In genomic region chr14:73569185-73569957, GRCh38 we compare ENCODE assay signal across 8 cellular contexts. TPM values are rescaled to one million over a fixed set of nuclear protein-coding genes. Genes with fewer than 3 reads are reported as not detected.
A peak's percentile ranks its signal among the peaks of the same experiment; 100 is the strongest.
DNase-seq lines count a peak whose midpoint lies in the region; ATAC-seq and TF ChIP-seq lines count a peak whose summit lies in the region.
"Not testable (repeated sequence)": the region's sequence is repeated elsewhere in the genome, so short reads cannot be mapped to it uniquely, and the experiment has no call there.

Gene ACOT2, plus strand, starts transcription at chr14:73569213. Its CDS starts 28 bp downstream, at chr14:73569241.

- H3F3A ChIP-seq in PC-9 (ENCODE audit: insufficient read depth, low read depth) = peaks cover 27% of the 10 kb centered on the region; the same call in 1 of the 2 replicates

- H3K4me3 Mint-ChIP-seq in Caco-2 (ENCODE audit: unreplicated experiment) (peak within 1 kb of the TSS; percentile 95), IgD-negative memory B cell (peak within 1 kb of the TSS; percentile 86 to 98 (median 96))
- peak within 1 kb of the TSS; percentile 95 for H3K4me3 Mint-ChIP-seq in activated T-cell treated with anti-CD3 and anti-CD28 coated beads, Interleukin-2, amount 50 U/mL, for 4 hours

- not testable (repeated sequence) for H3K9me3 ChIP-seq in Caco-2; PC-9 (ENCODE audit: insufficient read depth, low read depth); mucosa of descending colon

- not testable (repeated sequence) for H3K9me2 ChIP-seq in PC-9 (ENCODE audit: insufficient read depth)

- peak; percentile 57 for ATAC-seq in GM21390 (IDR thresholded peaks at IDR 0.05; ENCODE audit: unreplicated experiment)
- ATAC-seq in activated T-cell treated with anti-CD3 and anti-CD28 coated beads, Interleukin-2, amount 50 U/mL, for 4 hours = peak; percentile 85 to 86
- peak; percentile 90 for ATAC-seq in mucosa of descending colon

- DNase-seq in Caco-2 = peak; percentile 89 to 90
- peak; percentile 72 to 74 for DNase-seq in PC-9
- DNase-seq in activated T-cell treated with anti-CD3 and anti-CD28 coated beads, Interleukin-2, amount 50 U/mL, for 4 hours = peak; percentile 85
- peak; percentile 72 to 85 for DNase-seq in erythroblast (lab: John Stamatoyannopoulos, UW)
- peak; percentile 79 to 85 (median 85) for DNase-seq in mucosa of descending colon
- DNase-seq in stimulated activated CD8-positive, alpha-beta memory T cell treated with anti-CD3 and anti-CD28 coated beads, Interleukin-2, amount 100 ng/mL, for 1 hour (ENCODE audit: low read depth in 2 of 2) = peak; percentile 51 to 70

- H3K4me1 Mint-ChIP-seq in Caco-2 (ENCODE audit: low read depth, unreplicated experiment) = not testable (repeated sequence)
- peaks cover 25 to 30% (median 28%) of the 10 kb centered on the region in 3 donors for H3K4me1 Mint-ChIP-seq in IgD-negative memory B cell
- peaks cover 53% of the 10 kb centered on the region for H3K4me1 Mint-ChIP-seq in activated T-cell treated with anti-CD3 and anti-CD28 coated beads, Interleukin-2, amount 50 U/mL, for 4 hours (ENCODE audit: low read depth)

- H3K36me3 Mint-ChIP-seq in Caco-2 (ENCODE audit: insufficient read depth, unreplicated experiment) (peaks cover 37% of the 10 kb centered on the region), IgD-negative memory B cell (peaks cover 10% of the 10 kb centered on the region)
- peaks cover 23% of the 10 kb centered on the region for H3K36me3 Mint-ChIP-seq in activated T-cell treated with anti-CD3 and anti-CD28 coated beads, Interleukin-2, amount 50 U/mL, for 4 hours (ENCODE audit: insufficient read depth)

- intact Hi-C loops in Caco-2 (cut with micrococcal nuclease; ENCODE audit: unreplicated experiment) = loop anchor here (2.0 kb wide), 3 partner anchors 33 to 79 kb away; partner anchors contain the start of genes ACOT1 and RIOX1
- intact Hi-C loops in PC-9 (cut with micrococcal nuclease; ENCODE audit: unreplicated experiment) = loop anchor here (2.0 kb wide), 1 partner anchor 63 kb away; no protein-coding TSS in a partner anchor
- intact Hi-C loops in mucosa of descending colon (cut with DNase I, micrococcal nuclease) = not testable (repeated sequence)

- H3K4me3 ChIP-seq in Caco-2 (ENCODE audit: low read depth, low read length) (peak within 1 kb of the TSS; percentile 47), PC-9 (peak within 1 kb of the TSS; percentile 65), mucosa of descending colon (peak within 1 kb of the TSS; percentile 36)

- CTCF ChIA-PET in Caco-2 (lab: Charles Lee) (interaction anchor here (0.7 to 1.9 kb wide), 9 partner anchors 14 to 271 kb away, joined by 3 to 12 read pairs (median 7); partner anchors contain the start of genes ACOT1 and ACOT6), PC-9 (lab: Charles Lee) (interaction anchor here (0.6 to 1.6 kb wide), 6 partner anchors 43 to 644 kb away, joined by 3 to 8 read pairs (median 3); no protein-coding TSS in a partner anchor)

- not testable (repeated sequence) for TF ChIP-seq CTCF in Caco-2 (IDR thresholded peaks at IDR 0.05; ENCODE audit: insufficient read depth in 1 of 2, low read depth in 1 of 2, low read length in 1 of 2, severe bottlenecking in 1 of 2, unreplicated experiment in 1 of 2); PC-9 (conservative IDR thresholded peaks at IDR 0.05); mucosa of descending colon (IDR thresholded peaks at IDR 0.05)

- peak within 1 kb of the TSS; percentile 92 for H2AFZ ChIP-seq in PC-9

- H3K27ac Mint-ChIP-seq in Caco-2 (ENCODE audit: unreplicated experiment) (peak within 1 kb of the TSS; percentile 95), IgD-negative memory B cell (peak within 1 kb of the TSS; percentile 55 to 99 (median 95))

- H4K20me1 ChIP-seq in PC-9 (ENCODE audit: insufficient read depth) = not testable (repeated sequence)

- not testable (repeated sequence) for H3K27me3 ChIP-seq in Caco-2 (replicated peaks; ENCODE audit: control insufficient read depth, insufficient read depth, low read length); PC-9 (ENCODE audit: insufficient read depth, low read depth)

- not testable (repeated sequence) for H3K9me3 Mint-ChIP-seq in Caco-2 (ENCODE audit: unreplicated experiment); IgD-negative memory B cell; activated T-cell treated with anti-CD3 and anti-CD28 coated beads, Interleukin-2, amount 50 U/mL, for 4 hours

- H3K79me2 ChIP-seq in PC-9 (ENCODE audit: low read depth) = peaks cover 28% of the 10 kb centered on the region

- POLR2A ChIA-PET in Caco-2 (lab: Charles Lee) = interaction anchor here (0.5 to 1.6 kb wide), 12 partner anchors 31 to 501 kb away, joined by 3 to 7 read pairs (median 4); partner anchors contain the start of genes ACOT1, ACOT6, PNMA1 and RIOX1
- POLR2A ChIA-PET in PC-9 (lab: Charles Lee; ENCODE audit: unreplicated experiment) = interaction anchor here (0.6 to 1.1 kb wide), 7 partner anchors 33 to 379 kb away, joined by 3 to 22 read pairs (median 6); partner anchors contain the start of gene PTGR2

- H3K4me2 ChIP-seq in PC-9 = peak within 1 kb of the TSS; percentile 91

- H3K4me1 ChIP-seq in Caco-2 = peaks cover 11% of the 10 kb centered on the region
- peaks cover 29% of the 10 kb centered on the region for H3K4me1 ChIP-seq in PC-9 (replicated peaks; ENCODE audit: insufficient read depth)
- peaks cover 18% of the 10 kb centered on the region for H3K4me1 ChIP-seq in mucosa of descending colon (ENCODE audit: low read depth)

- H3K36me3 ChIP-seq in Caco-2 (ENCODE audit: control insufficient read depth, insufficient read depth, low read length); PC-9 (ENCODE audit: low read depth); mucosa of descending colon (ENCODE audit: low read depth): not testable (repeated sequence)

- not testable (repeated sequence) for H3K27me3 Mint-ChIP-seq in Caco-2 (ENCODE audit: insufficient read depth, unreplicated experiment); IgD-negative memory B cell; activated T-cell treated with anti-CD3 and anti-CD28 coated beads, Interleukin-2, amount 50 U/mL, for 4 hours (ENCODE audit: low read depth)

- TF ChIP-seq POLR2A in erythroblast (IDR thresholded peaks at IDR 0.05; ENCODE audit: low read length) = peak; percentile 82

- BruUV-seq in Caco-2 (replicated peaks; lab: Mats Ljungman, UMichigan) (TSS peak; percentile 60), PC-9 (replicated peaks; lab: Mats Ljungman, UMichigan) (TSS peak; percentile 65)

- peak within 1 kb of the TSS; percentile 60 for H3K27ac ChIP-seq in PC-9

RNA-seq across cellular contexts. Expression of gene ACOT2, which starts in this region (rescaled TPM):
- 36.7 and 41.4 TPM in 2 replicates for total RNA-seq in Caco-2 (2022)
- polyA plus RNA-seq in IgD-negative memory B cell = 25.0 TPM
- total RNA-seq in PC-9 (2021) = 7.2 and 11.1 TPM in 2 replicates
- total RNA-seq in activated T-cell treated with anti-CD3 and anti-CD28 coated beads, Interleukin-2, amount 50 U/mL, for 4 hours = 10 to 100 TPM in 2 of 3 donors, 1 to 10 TPM in 1; 7.2 to 11.4 (median 10.7) TPM
- total RNA-seq in mucosa of descending colon = 10 to 100 TPM; 18.8 to 60.7 (median 50.0) TPM

Comparison
In these comparisons a context has a peak if more than half of its experiments do, and no peak if none do; other contexts are left out.
1. Peak in every context shown above with its lines: DNase-seq, ATAC-seq, H3K4me3 ChIP-seq and H3K27ac ChIP-seq.